In the genomic region with DNA sequence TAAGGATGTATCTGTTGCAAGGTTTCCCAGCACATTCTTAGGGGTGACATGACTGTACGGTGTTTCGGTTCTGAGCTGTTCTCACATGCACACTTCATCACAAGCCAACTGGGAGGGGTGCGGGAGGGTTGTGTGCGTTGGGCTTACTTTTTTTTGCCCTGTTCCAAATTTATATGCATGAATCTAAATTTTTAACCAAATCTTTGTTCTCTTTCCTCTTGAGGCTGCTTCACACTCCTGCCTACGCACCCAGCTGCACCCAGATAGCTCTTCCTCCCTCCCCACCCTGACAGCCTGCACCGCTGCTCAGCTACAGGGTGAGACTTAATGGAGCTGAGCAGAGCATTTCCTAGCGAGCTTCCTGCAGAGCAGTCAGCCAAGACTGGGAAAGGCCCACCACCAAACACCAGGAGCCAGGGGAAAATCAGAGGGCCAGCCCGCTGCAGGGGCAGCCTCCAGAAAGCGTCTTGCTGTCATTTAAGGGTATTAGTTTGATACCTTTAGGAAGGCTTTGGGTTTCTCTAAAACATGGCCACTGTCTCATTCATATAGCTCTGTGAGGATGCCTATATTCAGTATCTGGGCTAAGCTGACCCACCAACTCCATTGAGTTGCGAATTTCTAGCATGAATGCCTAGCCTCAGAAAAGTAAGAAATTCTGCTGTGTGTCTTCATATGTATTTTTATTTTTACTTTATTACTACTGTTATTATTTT, we compare ENCODE assay signal across 1 cellular context.
TF ChIP-seq lines count a peak whose summit lies in the region.

No MANE protein-coding gene starts in this region.

TF ChIP-seq in GM23338, 12 proteins besides CTCF, POLR2A, EP300 and RAD21 (continued from another document):
- TF ChIP-seq, protein P1, sequence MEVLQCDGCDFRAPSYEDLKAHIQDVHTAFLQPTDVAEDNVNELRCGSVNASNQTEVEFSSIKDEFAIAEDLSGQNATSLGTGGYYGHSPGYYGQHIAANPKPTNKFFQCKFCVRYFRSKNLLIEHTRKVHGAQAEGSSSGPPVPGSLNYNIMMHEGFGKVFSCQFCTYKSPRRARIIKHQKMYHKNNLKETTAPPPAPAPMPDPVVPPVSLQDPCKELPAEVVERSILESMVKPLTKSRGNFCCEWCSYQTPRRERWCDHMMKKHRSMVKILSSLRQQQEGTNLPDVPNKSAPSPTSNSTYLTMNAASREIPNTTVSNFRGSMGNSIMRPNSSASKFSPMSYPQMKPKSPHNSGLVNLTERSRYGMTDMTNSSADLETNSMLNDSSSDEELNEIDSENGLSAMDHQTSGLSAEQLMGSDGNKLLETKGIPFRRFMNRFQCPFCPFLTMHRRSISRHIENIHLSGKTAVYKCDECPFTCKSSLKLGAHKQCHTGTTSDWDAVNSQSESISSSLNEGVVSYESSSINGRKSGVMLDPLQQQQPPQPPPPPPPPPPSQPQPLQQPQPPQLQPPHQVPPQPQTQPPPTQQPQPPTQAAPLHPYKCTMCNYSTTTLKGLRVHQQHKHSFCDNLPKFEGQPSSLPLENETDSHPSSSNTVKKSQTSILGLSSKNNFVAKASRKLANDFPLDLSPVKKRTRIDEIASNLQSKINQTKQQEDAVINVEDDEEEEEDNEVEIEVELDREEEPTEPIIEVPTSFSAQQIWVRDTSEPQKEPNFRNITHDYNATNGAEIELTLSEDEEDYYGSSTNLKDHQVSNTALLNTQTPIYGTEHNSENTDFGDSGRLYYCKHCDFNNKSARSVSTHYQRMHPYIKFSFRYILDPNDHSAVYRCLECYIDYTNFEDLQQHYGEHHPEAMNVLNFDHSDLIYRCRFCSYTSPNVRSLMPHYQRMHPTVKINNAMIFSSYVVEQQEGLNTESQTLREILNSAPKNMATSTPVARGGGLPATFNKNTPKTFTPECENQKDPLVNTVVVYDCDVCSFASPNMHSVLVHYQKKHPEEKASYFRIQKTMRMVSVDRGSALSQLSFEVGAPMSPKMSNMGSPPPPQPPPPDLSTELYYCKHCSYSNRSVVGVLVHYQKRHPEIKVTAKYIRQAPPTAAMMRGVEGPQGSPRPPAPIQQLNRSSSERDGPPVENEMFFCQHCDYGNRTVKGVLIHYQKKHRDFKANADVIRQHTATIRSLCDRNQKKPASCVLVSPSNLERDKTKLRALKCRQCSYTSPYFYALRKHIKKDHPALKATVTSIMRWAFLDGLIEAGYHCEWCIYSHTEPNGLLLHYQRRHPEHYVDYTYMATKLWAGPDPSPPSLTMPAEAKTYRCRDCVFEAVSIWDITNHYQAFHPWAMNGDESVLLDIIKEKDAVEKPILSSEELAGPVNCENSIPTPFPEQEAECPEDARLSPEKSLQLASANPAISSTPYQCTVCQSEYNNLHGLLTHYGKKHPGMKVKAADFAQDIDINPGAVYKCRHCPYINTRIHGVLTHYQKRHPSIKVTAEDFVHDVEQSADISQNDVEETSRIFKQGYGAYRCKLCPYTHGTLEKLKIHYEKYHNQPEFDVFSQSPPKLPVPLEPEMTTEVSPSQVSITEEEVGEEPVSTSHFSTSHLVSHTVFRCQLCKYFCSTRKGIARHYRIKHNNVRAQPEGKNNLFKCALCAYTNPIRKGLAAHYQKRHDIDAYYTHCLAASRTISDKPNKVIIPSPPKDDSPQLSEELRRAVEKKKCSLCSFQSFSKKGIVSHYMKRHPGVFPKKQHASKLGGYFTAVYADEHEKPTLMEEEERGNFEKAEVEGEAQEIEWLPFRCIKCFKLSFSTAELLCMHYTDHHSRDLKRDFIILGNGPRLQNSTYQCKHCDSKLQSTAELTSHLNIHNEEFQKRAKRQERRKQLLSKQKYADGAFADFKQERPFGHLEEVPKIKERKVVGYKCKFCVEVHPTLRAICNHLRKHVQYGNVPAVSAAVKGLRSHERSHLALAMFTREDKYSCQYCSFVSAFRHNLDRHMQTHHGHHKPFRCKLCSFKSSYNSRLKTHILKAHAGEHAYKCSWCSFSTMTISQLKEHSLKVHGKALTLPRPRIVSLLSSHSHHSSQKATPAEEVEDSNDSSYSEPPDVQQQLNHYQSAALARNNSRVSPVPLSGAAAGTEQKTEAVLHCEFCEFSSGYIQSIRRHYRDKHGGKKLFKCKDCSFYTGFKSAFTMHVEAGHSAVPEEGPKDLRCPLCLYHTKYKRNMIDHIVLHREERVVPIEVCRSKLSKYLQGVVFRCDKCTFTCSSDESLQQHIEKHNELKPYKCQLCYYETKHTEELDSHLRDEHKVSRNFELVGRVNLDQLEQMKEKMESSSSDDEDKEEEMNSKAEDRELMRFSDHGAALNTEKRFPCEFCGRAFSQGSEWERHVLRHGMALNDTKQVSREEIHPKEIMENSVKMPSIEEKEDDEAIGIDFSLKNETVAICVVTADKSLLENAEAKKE (CRISPR knock-in tag; IDR thresholded peaks at IDR 0.05) = no peak
- TF ChIP-seq, protein P2, sequence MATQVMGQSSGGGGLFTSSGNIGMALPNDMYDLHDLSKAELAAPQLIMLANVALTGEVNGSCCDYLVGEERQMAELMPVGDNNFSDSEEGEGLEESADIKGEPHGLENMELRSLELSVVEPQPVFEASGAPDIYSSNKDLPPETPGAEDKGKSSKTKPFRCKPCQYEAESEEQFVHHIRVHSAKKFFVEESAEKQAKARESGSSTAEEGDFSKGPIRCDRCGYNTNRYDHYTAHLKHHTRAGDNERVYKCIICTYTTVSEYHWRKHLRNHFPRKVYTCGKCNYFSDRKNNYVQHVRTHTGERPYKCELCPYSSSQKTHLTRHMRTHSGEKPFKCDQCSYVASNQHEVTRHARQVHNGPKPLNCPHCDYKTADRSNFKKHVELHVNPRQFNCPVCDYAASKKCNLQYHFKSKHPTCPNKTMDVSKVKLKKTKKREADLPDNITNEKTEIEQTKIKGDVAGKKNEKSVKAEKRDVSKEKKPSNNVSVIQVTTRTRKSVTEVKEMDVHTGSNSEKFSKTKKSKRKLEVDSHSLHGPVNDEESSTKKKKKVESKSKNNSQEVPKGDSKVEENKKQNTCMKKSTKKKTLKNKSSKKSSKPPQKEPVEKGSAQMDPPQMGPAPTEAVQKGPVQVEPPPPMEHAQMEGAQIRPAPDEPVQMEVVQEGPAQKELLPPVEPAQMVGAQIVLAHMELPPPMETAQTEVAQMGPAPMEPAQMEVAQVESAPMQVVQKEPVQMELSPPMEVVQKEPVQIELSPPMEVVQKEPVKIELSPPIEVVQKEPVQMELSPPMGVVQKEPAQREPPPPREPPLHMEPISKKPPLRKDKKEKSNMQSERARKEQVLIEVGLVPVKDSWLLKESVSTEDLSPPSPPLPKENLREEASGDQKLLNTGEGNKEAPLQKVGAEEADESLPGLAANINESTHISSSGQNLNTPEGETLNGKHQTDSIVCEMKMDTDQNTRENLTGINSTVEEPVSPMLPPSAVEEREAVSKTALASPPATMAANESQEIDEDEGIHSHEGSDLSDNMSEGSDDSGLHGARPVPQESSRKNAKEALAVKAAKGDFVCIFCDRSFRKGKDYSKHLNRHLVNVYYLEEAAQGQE (IDR thresholded peaks at IDR 0.05; ENCODE audit: unreplicated experiment) = no peak
- no peak for TF ChIP-seq JUNB (IDR thresholded peaks at IDR 0.05; ENCODE audit: unreplicated experiment)
